ENCODE assay signal across 1 cellular context in genomic region chr17:8156174-8156992, GRCh38.
TF ChIP-seq lines count a peak whose summit lies in the region.

No MANE protein-coding gene starts in this region.

TF ChIP-seq in GM12878, 131 proteins besides CTCF, POLR2A, EP300 and RAD21 (continued from another document and continues in another):
- TF ChIP-seq CHD2 (IDR thresholded peaks at IDR 0.05; ENCODE audit: borderline replicate concordance, low read depth, low read length) (peak; percentile 94), MTA3 (IDR thresholded peaks at IDR 0.05; ENCODE audit: borderline replicate concordance, low read length) (no peak), ZZZ3 (IDR thresholded peaks at IDR 0.05; ENCODE audit: control insufficient read depth, insufficient read length, low read depth) (no peak), FOXK2 (IDR thresholded peaks at IDR 0.05) (peak; percentile 90), FOXM1 (IDR thresholded peaks at IDR 0.05; ENCODE audit: low read depth, low read length) (0 out of 2 replicates have a peak, but pooled peaks have one; percentile 58), MEF2B (IDR thresholded peaks at IDR 0.05; ENCODE audit: partially characterized antibody, poor library complexity, severe bottlenecking) (peak; percentile 100), ESRRA (IDR thresholded peaks at IDR 0.05; ENCODE audit: low read length) (no peak), MAX (IDR thresholded peaks at IDR 0.05; ENCODE audit: low read depth, low read length) (peak; percentile 91), ATF3 (IDR thresholded peaks at IDR 0.05; ENCODE audit: borderline replicate concordance, extremely low read depth, low read depth, low read length) (no peak), POLR2AphosphoS2 (IDR thresholded peaks at IDR 0.05; ENCODE audit: low read depth, low read length) (peak; percentile 68; the same call in 1 of the 2 replicates), SUZ12 (IDR thresholded peaks at IDR 0.05; ENCODE audit: unreplicated experiment) (no peak), BHLHE40 (IDR thresholded peaks at IDR 0.05; ENCODE audit: borderline replicate concordance in 1 of 2, low read depth in 2 of 2, low read length in 1 of 2) (peak; percentile 99 to 100), DPF2 (IDR thresholded peaks at IDR 0.05) (peak; percentile 54; the same call in 1 of the 2 replicates), ZNF207 (IDR thresholded peaks at IDR 0.05; ENCODE audit: borderline replicate concordance) (no peak), TAF1 (IDR thresholded peaks at IDR 0.05; ENCODE audit: borderline replicate concordance, low read depth, low read length) (peak; percentile 83), MLLT1 (IDR thresholded peaks at IDR 0.05) (peak; percentile 96), ZNF24 (IDR thresholded peaks at IDR 0.05) (no peak), IRF4 (IDR thresholded peaks at IDR 0.05; ENCODE audit: low read depth, low read length) (no peak; the same call in 1 of the 2 replicates), ATF2 (IDR thresholded peaks at IDR 0.05; ENCODE audit: low read length) (peak; percentile 73; the same call in 1 of the 2 replicates), MYB (IDR thresholded peaks at IDR 0.05; ENCODE audit: borderline replicate concordance, low read depth, low read length) (0 out of 2 replicates have a peak, but pooled peaks have one; percentile 24), NRF1 (conservative IDR thresholded peaks at IDR 0.05; ENCODE audit: low read depth, low read length) (peak; percentile 77), ZSCAN29 (IDR thresholded peaks at IDR 0.05) (no peak), NR2F1 (conservative IDR thresholded peaks at IDR 0.05) (peak; percentile 98), ASH2L (IDR thresholded peaks at IDR 0.05; ENCODE audit: borderline replicate concordance, low read depth) (no peak), KDM1A (IDR thresholded peaks at IDR 0.05; ENCODE audit: borderline replicate concordance) (no peak), ZBED1 (IDR thresholded peaks at IDR 0.05; ENCODE audit: borderline replicate concordance) (no peak), REST (IDR thresholded peaks at IDR 0.05; ENCODE audit: low read depth, low read length) (no peak), FOS (IDR thresholded peaks at IDR 0.05; ENCODE audit: borderline replicate concordance, extremely low read depth, insufficient read length) (peak; percentile 84), TBL1XR1 (IDR thresholded peaks at IDR 0.05; ENCODE audit: low read depth, low read length) (peak; percentile 42; the same call in 1 of the 2 replicates), RCOR1 (conservative IDR thresholded peaks at IDR 0.05; ENCODE audit: low read depth, low read length) (no peak), HSF1 (IDR thresholded peaks at IDR 0.05; ENCODE audit: low read depth, low read length) (0 out of 2 replicates have a peak, but pooled peaks have one; percentile 45), PML (IDR thresholded peaks at IDR 0.05; ENCODE audit: low read length) (no peak), LARP7 (IDR thresholded peaks at IDR 0.05) (0 out of 2 replicates have a peak, but pooled peaks have one; percentile 50), RB1 (IDR thresholded peaks at IDR 0.05; ENCODE audit: borderline replicate concordance) (no peak), SIX5 (IDR thresholded peaks at IDR 0.05; ENCODE audit: low read depth, low read length, severe bottlenecking) (no peak), ATF7 (IDR thresholded peaks at IDR 0.05; ENCODE audit: low read depth) (peak; percentile 94), RAD51 (IDR thresholded peaks at IDR 0.05) (peak; percentile 84), PAX8 (IDR thresholded peaks at IDR 0.05) (no peak), JUND (IDR thresholded peaks at IDR 0.05; ENCODE audit: low read depth, low read length) (no peak), JUNB (IDR thresholded peaks at IDR 0.05) (no peak), STAT3 (IDR thresholded peaks at IDR 0.05; ENCODE audit: low read depth, low read length) (no peak), RFX5 (IDR thresholded peaks at IDR 0.05; ENCODE audit: low read depth, low read length) (peak; percentile 80), BACH1 (IDR thresholded peaks at IDR 0.05; ENCODE audit: borderline replicate concordance) (peak; percentile 75; the same call in 1 of the 2 replicates), NBN (IDR thresholded peaks at IDR 0.05) (peak; percentile 97), CBFB (IDR thresholded peaks at IDR 0.05; ENCODE audit: low read depth) (peak; percentile 64), STAT1 (conservative IDR thresholded peaks at IDR 0.05) (no peak), NFYA (IDR thresholded peaks at IDR 0.05; ENCODE audit: borderline replicate concordance, low read depth, low read length) (peak; percentile 84), IRF5 (IDR thresholded peaks at IDR 0.05; ENCODE audit: borderline replicate concordance) (no peak; the same call in 1 of the 2 replicates), NR2C1 (IDR thresholded peaks at IDR 0.05) (peak; percentile 86), YBX1 (IDR thresholded peaks at IDR 0.05) (no peak), RBBP5 (conservative IDR thresholded peaks at IDR 0.05) (no peak), ZBTB11 (CRISPR knock-in tag; IDR thresholded peaks at IDR 0.05) (peak; percentile 84), HCFC1 (IDR thresholded peaks at IDR 0.05; ENCODE audit: low read length) (peak; percentile 63; the same call in 1 of the 2 replicates), BCL3 (IDR thresholded peaks at IDR 0.05; ENCODE audit: borderline replicate concordance, insufficient read depth, low read depth, low read length, poor library complexity, severe bottlenecking) (no peak), SP1 (IDR thresholded peaks at IDR 0.05; ENCODE audit: low read depth, low read length) (peak; percentile 98), MTA2 (IDR thresholded peaks at IDR 0.05; ENCODE audit: low read depth) (no peak), MYC (IDR thresholded peaks at IDR 0.05; ENCODE audit: insufficient read depth, insufficient read length, insufficient replicate concordance, low read length, severe bottlenecking) (no peak), ZNF217 (IDR thresholded peaks at IDR 0.05) (no peak), IKZF1 (conservative IDR thresholded peaks at IDR 0.05) (peak; percentile 64), SIN3A (IDR thresholded peaks at IDR 0.05; ENCODE audit: low read depth, low read length) (no peak; the same call in none of the 2 replicates), MXI1 (IDR thresholded peaks at IDR 0.05; ENCODE audit: low read depth, low read length) (peak; percentile 70), ZNF384 (IDR thresholded peaks at IDR 0.05; ENCODE audit: borderline replicate concordance, low read depth, low read length) (no peak)
